Comparison of ENCODE assay signal across 9 cellular contexts in genomic region chr1:45306319-45306718, GRCh38. TPM values are rescaled to one million over a fixed set of nuclear protein-coding genes. Genes with fewer than 3 reads are reported as not detected.
DNase-seq lines count a peak whose midpoint lies in the region; ATAC-seq and TF ChIP-seq lines count a peak whose summit lies in the region.
"Had no signal": no experiment of that assay in that cellular context is flagged by ENCODE, and none has a peak within 500 bp of the region (broad histone marks: within the 10 kb centered on the region; RNA-seq: fewer than 3 reads in every experiment).

No MANE protein-coding gene starts in this region.

- peak overlapping the region; percentile 18 for H3K4me3 ChIP-seq in neural progenitor cell

- no peaks in the 10 kb centered on the region for H3K9me3 Mint-ChIP-seq in activated T-cell treated with anti-CD3 and anti-CD28 coated beads, Interleukin-2, amount 50 U/mL, for 72 hours
- no peaks in the 10 kb centered on the region for H3K9me3 Mint-ChIP-seq in neural progenitor cell
- H3K9me3 Mint-ChIP-seq: T-helper 1 cell treated with Interleukin-12 subunit alpha and Interleukin-12 subunit beta and Interleukin-4 antibody, amounts not matched to agents 30 μg/mL and 1 μg/mL, for 36 hours had no signal

- no peaks in the 10 kb centered on the region for H4K20me1 ChIP-seq in neural progenitor cell (ENCODE audit: low read depth)

- no peaks in the 10 kb centered on the region for H3K27me3 ChIP-seq in neural progenitor cell

- H3K9me3 ChIP-seq in ES-I3 (ENCODE audit: control insufficient read depth, insufficient read depth, low read length) (0 out of 2 replicates have a peak, but pooled peaks cover 6% of the 10 kb centered on the region), neural progenitor cell (ENCODE audit: low read depth) (peaks cover 7% of the 10 kb centered on the region)

- peak; percentile 60 to 69 for DNase-seq in activated T-cell treated with anti-CD3 and anti-CD28 coated beads, Interleukin-2, amount 50 U/mL, for 72 hours
- DNase-seq in neural progenitor cell (ENCODE audit: low spot score): peak; percentile 42
- DNase-seq in NCI-H82 treated with DMSO at 0.1 percent for 48 hours (lab: John Stamatoyannopoulos, UW; ENCODE audit: unreplicated experiment): no peak
- DNase-seq in NCI-H1105 (lab: John Stamatoyannopoulos, UW): no peak
- no peak for DNase-seq in D341Med (ENCODE audit: low spot score)

- H3F3A ChIP-seq in neural progenitor cell (ENCODE audit: low read depth): peaks cover 41% of the 10 kb centered on the region

- no peak for TF ChIP-seq CTCF in neural progenitor cell (IDR thresholded peaks at IDR 0.05)

- no peaks in the 10 kb centered on the region for H3K79me2 ChIP-seq in neural progenitor cell (ENCODE audit: low read depth)

- H3K4me1 Mint-ChIP-seq in activated T-cell treated with anti-CD3 and anti-CD28 coated beads, Interleukin-2, amount 50 U/mL, for 72 hours (ENCODE audit: low read depth): peaks cover 39% of the 10 kb centered on the region
- H3K4me1 Mint-ChIP-seq in neural progenitor cell: peaks cover 21% of the 10 kb centered on the region

- H3K4me2 ChIP-seq in neural progenitor cell: peak overlapping the region; percentile 47

- no peaks in the 10 kb centered on the region for H3K27me3 Mint-ChIP-seq in activated T-cell treated with anti-CD3 and anti-CD28 coated beads, Interleukin-2, amount 50 U/mL, for 72 hours (ENCODE audit: low read depth)
- H3K27me3 Mint-ChIP-seq in neural progenitor cell (ENCODE audit: insufficient read depth, low read depth): no peaks in the 10 kb centered on the region

- H3K27ac ChIP-seq in neural progenitor cell: peak overlapping the region; percentile 71

- H3K4me1 ChIP-seq in ES-I3 (ENCODE audit: insufficient read depth, low read length): peaks cover 23% of the 10 kb centered on the region
- peaks cover 33% of the 10 kb centered on the region for H3K4me1 ChIP-seq in neural progenitor cell

- peak; percentile 31 for ATAC-seq in HG03565 (IDR thresholded peaks at IDR 0.05; ENCODE audit: unreplicated experiment)
- peak; percentile 35 to 44 for ATAC-seq in activated T-cell treated with anti-CD3 and anti-CD28 coated beads, Interleukin-2, amount 50 U/mL, for 72 hours (replicated peaks in 1 of 2)
- no peak for ATAC-seq in HG03457 (IDR thresholded peaks at IDR 0.05; ENCODE audit: unreplicated experiment)

- H2AFZ ChIP-seq in neural progenitor cell (replicated peaks): peak overlapping the region; percentile 84

- no peaks in the 10 kb centered on the region for H3K36me3 ChIP-seq in ES-I3 (ENCODE audit: insufficient read depth, low read length)
- H3K36me3 ChIP-seq in neural progenitor cell: no peaks in the 10 kb centered on the region

- H3K27ac Mint-ChIP-seq in activated T-cell treated with anti-CD3 and anti-CD28 coated beads, Interleukin-2, amount 50 U/mL, for 72 hours: peak overlapping the region; percentile 91
- H3K27ac Mint-ChIP-seq in neural progenitor cell: no peak overlapping the region

- H3K36me3 Mint-ChIP-seq in activated T-cell treated with anti-CD3 and anti-CD28 coated beads, Interleukin-2, amount 50 U/mL, for 72 hours (ENCODE audit: insufficient read depth in 2 of 2): no peaks in the 10 kb centered on the region
- H3K36me3 Mint-ChIP-seq in neural progenitor cell: no peaks in the 10 kb centered on the region

- H3K9ac ChIP-seq in ES-I3 (ENCODE audit: low read depth, low read length) (peak overlapping the region; percentile 14; the same call in 1 of the 2 replicates), neural progenitor cell (no peak overlapping the region)

- H3K4me3 Mint-ChIP-seq in activated T-cell treated with anti-CD3 and anti-CD28 coated beads, Interleukin-2, amount 50 U/mL, for 72 hours: peak overlapping the region; percentile 86 to 92
- no peak overlapping the region for H3K4me3 Mint-ChIP-seq in neural progenitor cell
- H3K4me3 Mint-ChIP-seq: T-helper 1 cell treated with Interleukin-12 subunit alpha and Interleukin-12 subunit beta and Interleukin-4 antibody, amounts not matched to agents 30 μg/mL and 1 μg/mL, for 36 hours had no signal

RNA-seq across cellular contexts. Expression of gene HPDL, which starts 20.4 kb away (rescaled TPM):
- total RNA-seq in activated T-cell treated with anti-CD3 and anti-CD28 coated beads, Interleukin-2, amount 50 U/mL, for 72 hours: 1 to 10 TPM; 4.5 to 5.9 TPM
- 0.64 and 2.4 TPM in 2 replicates for total RNA-seq in neural progenitor cell (ENCODE audit: low replicate concordance)

RNA-seq across cellular contexts. Expression of gene TOE1, which starts 33.7 kb away (rescaled TPM):
- 10 to 100 TPM; 23.9 to 34.4 TPM for total RNA-seq in activated T-cell treated with anti-CD3 and anti-CD28 coated beads, Interleukin-2, amount 50 U/mL, for 72 hours
- 6.1 and 10.7 TPM in 2 replicates for total RNA-seq in neural progenitor cell (ENCODE audit: low replicate concordance)

RNA-seq across cellular contexts. Expression of gene MUTYH, which starts 33.9 kb away (rescaled TPM):
- 10 to 100 TPM; 51.9 to 67.9 TPM for total RNA-seq in activated T-cell treated with anti-CD3 and anti-CD28 coated beads, Interleukin-2, amount 50 U/mL, for 72 hours
- total RNA-seq in neural progenitor cell (ENCODE audit: low replicate concordance): 48.2 and 89.7 TPM in 2 replicates

Comparison
In these comparisons a context has a peak if more than half of its experiments do, and no peak if none do; other contexts are left out.
1. DNase-seq: peak in activated T-cell treated with anti-CD3 and anti-CD28 coated beads, Interleukin-2, amount 50 U/mL, for 72 hours (2 of 2) and neural progenitor cell (single experiment); none in NCI-H82 treated with DMSO at 0.1 percent for 48 hours (single experiment), NCI-H1105 (single experiment) and D341Med (single experiment).